8 cellular contexts compared by ENCODE assay signal in the genomic region with DNA sequence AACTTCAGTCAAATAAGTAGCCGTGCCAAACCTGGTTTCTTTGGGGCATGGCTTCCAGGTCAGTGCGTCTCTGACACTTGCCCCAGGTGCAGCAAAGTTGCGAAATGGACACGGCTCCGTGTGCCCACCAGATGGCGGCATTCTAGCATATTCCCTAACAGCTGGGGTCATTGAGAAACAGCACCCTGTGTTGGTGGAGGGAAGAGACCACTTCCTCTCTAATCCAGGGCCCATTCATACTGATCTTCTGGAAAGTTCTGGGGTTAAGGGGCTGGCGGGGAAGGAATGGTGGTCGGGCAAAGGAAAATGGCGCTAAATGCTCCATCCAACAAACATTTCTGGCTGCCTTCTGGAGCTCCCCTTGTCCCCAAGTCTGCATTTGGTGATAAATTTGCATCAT.
DNase-seq lines count a peak whose midpoint lies in the region; ATAC-seq, FAIRE-seq and TF ChIP-seq lines count a peak whose summit lies in the region.

No MANE protein-coding gene starts in this region.

- H3K79me2 ChIP-seq in SK-N-SH (ENCODE audit: insufficient read depth) (no peaks in the 10 kb centered on the region), smooth muscle cell (ENCODE audit: low read depth) (no peaks in the 10 kb centered on the region)

- H3K36me3 ChIP-seq in SK-N-SH (replicated peaks in 1 of 2; ENCODE audit: control insufficient read depth in 1 of 2, insufficient read depth in 2 of 2, low read length in 1 of 2) (no peaks in the 10 kb centered on the region), smooth muscle cell (ENCODE audit: low read depth) (no peaks in the 10 kb centered on the region)

- POLR2A ChIA-PET in SK-N-SH (lab: Yijun Ruan, JAX): interaction anchor here (1.7 kb wide), 1 partner anchor 326 kb away, joined by 5 read pairs; no protein-coding TSS in a partner anchor

- no peak overlapping the region; a peak in 1 of 4 replicates for H3K27ac ChIP-seq in SK-N-SH (ENCODE audit: low read depth in 2 of 2, low read length in 1 of 2)
- H3K27ac ChIP-seq in smooth muscle cell (ENCODE audit: low read depth): peak overlapping the region; percentile 78

- TF ChIP-seq CTCF in D721Med (IDR thresholded peaks at IDR 0.05; ENCODE audit: insufficient read depth, missing control alignments) (peak; percentile 90), SK-N-SH (IDR thresholded peaks at IDR 0.05) (peak; percentile 70), smooth muscle cell (IDR thresholded peaks at IDR 0.05; ENCODE audit: borderline replicate concordance, insufficient read depth, poor library complexity, severe bottlenecking) (peak; percentile 72)

- no peak for TF ChIP-seq EP300 in SK-N-SH (IDR thresholded peaks at IDR 0.05; ENCODE audit: borderline replicate concordance in 1 of 2, low read depth in 1 of 2, low read length in 1 of 2)

- CTCF ChIA-PET in SK-N-SH (lab: Yijun Ruan, JAX): interaction anchor here (0.6 to 7.5 kb wide), 58 partner anchors 8 to 544 kb away, joined by 3 to 92 read pairs (median 4); a partner anchor contains a TSS

- H3K9me3 ChIP-seq in SK-N-SH: no peaks in the 10 kb centered on the region
- H3K9me3 ChIP-seq in smooth muscle cell (replicated peaks; ENCODE audit: low read depth): no peaks in the 10 kb centered on the region

- TF ChIP-seq RAD21 in SK-N-SH (IDR thresholded peaks at IDR 0.05; ENCODE audit: low read length): peak; percentile 84

- H4K20me1 ChIP-seq in SK-N-SH (ENCODE audit: insufficient read depth): no peaks in the 10 kb centered on the region
- no peaks in the 10 kb centered on the region for H4K20me1 ChIP-seq in smooth muscle cell (ENCODE audit: low read depth)

- H3F3A ChIP-seq in SK-N-SH (replicated peaks; ENCODE audit: insufficient read depth) (peaks cover 18% of the 10 kb centered on the region), smooth muscle cell (ENCODE audit: low read depth) (peaks cover 4% of the 10 kb centered on the region)

- ATAC-seq in HG02610 (IDR thresholded peaks at IDR 0.05; ENCODE audit: unreplicated experiment): no peak
- ATAC-seq in HG02840 (IDR thresholded peaks at IDR 0.05; ENCODE audit: low FRiP score, unreplicated experiment): no peak

- no peak for FAIRE-seq in D721Med (lab: Jason Lieb, UNC)

- H3K9me2 ChIP-seq in SK-N-SH: no peaks in the 10 kb centered on the region

- no peaks in the 10 kb centered on the region for H3K27me3 ChIP-seq in SK-N-SH (ENCODE audit: insufficient read depth)
- H3K27me3 ChIP-seq in smooth muscle cell (ENCODE audit: low read depth): no peaks in the 10 kb centered on the region

- peaks cover 4 to 8% of the 10 kb centered on the region in 2 experiments; a peak in 1 of 4 replicates for H3K4me1 ChIP-seq in SK-N-SH (ENCODE audit: control insufficient read depth in 1 of 2, insufficient read depth in 2 of 2, low read depth in 1 of 2, low read length in 1 of 2)
- H3K4me1 ChIP-seq in smooth muscle cell (ENCODE audit: low read depth): peaks cover 11% of the 10 kb centered on the region

- H3K4me3 ChIP-seq in Jurkat, Clone E6-1 (ENCODE audit: low read length): no peak overlapping the region
- H3K4me3 ChIP-seq in SK-N-SH (ENCODE audit: low read depth in 2 of 2, low read length in 1 of 2): no peak overlapping the region
- no peak overlapping the region for H3K4me3 ChIP-seq in smooth muscle cell

- H3K9ac ChIP-seq in SK-N-SH (no peak overlapping the region), smooth muscle cell (ENCODE audit: low read depth) (no peak overlapping the region)

- H3K4me2 ChIP-seq in SK-N-SH: peak overlapping the region; percentile 70; the same call in 1 of the 2 replicates
- H3K4me2 ChIP-seq in smooth muscle cell: peak overlapping the region; percentile 55

- 47% methylated on average over 9 of the region's 9 CpGs for WGBS in SK-N-SH (ENCODE audit: low lambda C conversion rate)
- WGBS in smooth muscle cell (ENCODE audit: low lambda C conversion rate): 38% methylated on average over 9 of the region's 9 CpGs

- DNase-seq in D721Med (ENCODE audit: insufficient read length, low spot score) (peak; percentile 28), SK-N-SH (peak; percentile 81), amniotic stem cell (lab: John Stamatoyannopoulos, UW) (peak; percentile 32), hypothalamus (lab: John Stamatoyannopoulos, UW) (peak in 26 of 51 donors; percentile 3 to 68 (median 20)), smooth muscle cell (lab: John Stamatoyannopoulos, UW; ENCODE audit: unreplicated experiment) (peak; percentile 2)
- peak; percentile 72 for DNase-seq in Jurkat, Clone E6-1 (ENCODE audit: low read depth, low spot score)

- H2AFZ ChIP-seq in SK-N-SH (ENCODE audit: low read depth) (no peak overlapping the region), smooth muscle cell (ENCODE audit: low read depth) (no peak overlapping the region)

TF ChIP-seq in SK-N-SH, 30 proteins besides CTCF, POLR2A, EP300 and RAD21:
- peak; percentile 90 for TF ChIP-seq SMC3 (IDR thresholded peaks at IDR 0.05; ENCODE audit: low read depth, low read length)
- no peak for TF ChIP-seq RCOR1 (IDR thresholded peaks at IDR 0.05; ENCODE audit: low read length)

Comparison
In these comparisons a context has a peak if more than half of its experiments do, and no peak if none do; other contexts are left out.
1. DNase-seq: peak in every context shown above with its lines; median percentile 81 in SK-N-SH; 72 in Jurkat, Clone E6-1; 32 in amniotic stem cell; 28 in D721Med; 20 in hypothalamus; 2 in smooth muscle cell.